20 cellular contexts compared by ENCODE assay signal in the genomic region with DNA sequence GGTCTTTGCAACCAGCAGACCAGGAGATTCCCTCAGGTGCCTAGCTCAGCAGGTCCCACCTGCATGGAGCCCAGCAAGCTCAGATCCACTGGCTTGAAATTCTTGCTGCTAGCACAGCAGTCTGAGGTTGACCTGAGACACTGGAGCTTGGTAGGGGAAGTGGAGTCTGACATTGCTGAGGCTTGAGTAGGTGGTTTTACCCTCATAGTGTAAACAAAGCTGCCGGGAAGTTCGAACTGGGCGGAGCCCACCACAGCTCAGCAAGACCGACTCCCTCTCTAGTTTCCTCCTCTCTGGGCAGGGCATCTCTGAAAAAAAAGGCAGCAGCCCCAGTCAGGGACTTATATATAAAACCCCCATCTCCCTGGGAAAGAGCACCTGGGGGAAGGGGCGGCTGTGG. TPM values are rescaled to one million over a fixed set of nuclear protein-coding genes. Genes with fewer than 3 reads are reported as not detected.
DNase-seq lines count a peak whose midpoint lies in the region; ATAC-seq and TF ChIP-seq lines count a peak whose summit lies in the region.
"Had no signal": no experiment of that assay in that cellular context is flagged by ENCODE, and none has a peak within 500 bp of the region (broad histone marks: within the 10 kb centered on the region; RNA-seq: fewer than 3 reads in every experiment).

No MANE protein-coding gene starts in this region.

- TF ChIP-seq CTCF in PC-3 (conservative IDR thresholded peaks at IDR 0.05; ENCODE audit: low read depth, low read length) (no peak), epithelial cell of esophagus (IDR thresholded peaks at IDR 0.05; ENCODE audit: insufficient read depth, low read depth, low read length, missing control alignments) (no peak)

- DNase-seq in Daoy (ENCODE audit: low read depth), result peak; percentile 57
- DNase-seq in HT-29 (ENCODE audit: low spot score), result peak; percentile 26
- peak; percentile 36 for DNase-seq in PC-3
- peak; percentile 14 for DNase-seq in epithelial cell of esophagus (ENCODE audit: low read depth)
- DNase-seq in naive thymus-derived CD4-positive, alpha-beta T cell, result no peak
- DNase-seq in GM23248, result no peak
- DNase-seq: activated CD4-positive, alpha-beta T cell treated with anti-CD3 and anti-CD28 coated beads for 1 hour; activated T-cell treated with anti-CD3 and anti-CD28 coated beads for 4 hours; AML-193; foreskin fibroblast; NCI-H1694; NCI-H2227 treated with DMSO at 0.1 percent for 48 hours; Right ventricle myocardium superior had no signal

- H3K79me2 ChIP-seq in PC-3 (ENCODE audit: low read length) (no peaks in the 10 kb centered on the region), GM23248 (ENCODE audit: insufficient read depth) (no peaks in the 10 kb centered on the region)

- in situ Hi-C loops in GM23248 (cut with MboI), result no loop called here

- BruUV-seq in PC-3 (replicated peaks; lab: Mats Ljungman, UMichigan), result no TSS peak

- ATAC-seq in PC-3 (peak; percentile 31; the same call in 1 of the 2 replicates), GM18502 (IDR thresholded peaks at IDR 0.05; ENCODE audit: poor library complexity, unreplicated experiment) (no peak), GM19467 (IDR thresholded peaks at IDR 0.05; ENCODE audit: unreplicated experiment) (no peak)
- no peak for ATAC-seq in naive thymus-derived CD4-positive, alpha-beta T cell
- ATAC-seq: GM12878 had no signal

- H3K27me3 Mint-ChIP-seq in naive thymus-derived CD4-positive, alpha-beta T cell, result peaks cover 4 to 31% (median 20%) of the 10 kb centered on the region in 5 donors

- no peaks in the 10 kb centered on the region for H3K9me3 ChIP-seq in PC-3 (ENCODE audit: low read length)
- no peaks in the 10 kb centered on the region for H3K9me3 ChIP-seq in naive thymus-derived CD4-positive, alpha-beta T cell (ENCODE audit: control insufficient read depth in 2 of 3, low read length in 3 of 3)
- H3K9me3 ChIP-seq in GM23248 (ENCODE audit: low read depth), result no peaks in the 10 kb centered on the region

- peaks cover 0 to 6% (median 0%) of the 10 kb centered on the region in 7 donors for H3K4me1 Mint-ChIP-seq in naive thymus-derived CD4-positive, alpha-beta T cell

- intact Hi-C loops in PC-3 (cut with micrococcal nuclease), result no loop called here
- intact Hi-C loops in naive thymus-derived CD4-positive, alpha-beta T cell (cut with micrococcal nuclease), result no loop called here

- H3K4me3 Mint-ChIP-seq in naive thymus-derived CD4-positive, alpha-beta T cell, result no peak overlapping the region
- H3K4me3 Mint-ChIP-seq: activated naive CD8-positive, alpha-beta T cell; T-helper 1 cell treated with Interleukin-12 subunit alpha and Interleukin-12 subunit beta and Interleukin-4 antibody, amounts not matched to agents 30 μg/mL and 1 μg/mL, for 36 hours had no signal

- 65 to 79% methylated on average over 5 of the region's 5 CpGs for WGBS in GM23248 (ENCODE audit: low coverage in 1 of 2, low lambda C conversion rate in 2 of 2, missing lambda C conversion rate in 2 of 2), 2 experiments

- H3K27me3 ChIP-seq in PC-3 (ENCODE audit: low read length) (no peaks in the 10 kb centered on the region), GM23248 (replicated peaks; ENCODE audit: insufficient read depth) (no peaks in the 10 kb centered on the region)
- no peaks in the 10 kb centered on the region for H3K27me3 ChIP-seq in naive thymus-derived CD4-positive, alpha-beta T cell (ENCODE audit: control insufficient read depth in 2 of 2, insufficient read depth in 2 of 2, low read length in 2 of 2)
- H3K27me3 ChIP-seq: suprapubic skin had no signal

- no peaks in the 10 kb centered on the region for H3K36me3 ChIP-seq in PC-3 (ENCODE audit: low read depth, low read length)
- H3K36me3 ChIP-seq in naive thymus-derived CD4-positive, alpha-beta T cell (ENCODE audit: control insufficient read depth in 2 of 3, insufficient read depth in 3 of 3, low read length in 3 of 3), result no peaks in the 10 kb centered on the region
- H3K36me3 ChIP-seq in GM23248 (ENCODE audit: low read depth), result no peaks in the 10 kb centered on the region
- H3K36me3 ChIP-seq: suprapubic skin had no signal

- H3K9me3 Mint-ChIP-seq in naive thymus-derived CD4-positive, alpha-beta T cell, result peaks cover 4 to 30% (median 11%) of the 10 kb centered on the region in 11 donors

- no peak overlapping the region for H3K4me3 ChIP-seq in PC-3 (ENCODE audit: low read length)
- no peak overlapping the region for H3K4me3 ChIP-seq in epithelial cell of esophagus (ENCODE audit: low read length)
- no peak overlapping the region for H3K4me3 ChIP-seq in naive thymus-derived CD4-positive, alpha-beta T cell (ENCODE audit: low read length)
- H3K4me3 ChIP-seq in GM23248, result no peak overlapping the region
- H3K4me3 ChIP-seq: GM12878, suprapubic skin had no signal

- H3F3A ChIP-seq in PC-3 (ENCODE audit: low read length, unreplicated experiment) (no peaks in the 10 kb centered on the region), GM23248 (ENCODE audit: insufficient read depth) (no peaks in the 10 kb centered on the region)

- H3K27ac Mint-ChIP-seq in naive thymus-derived CD4-positive, alpha-beta T cell, result no peak overlapping the region
- H3K27ac Mint-ChIP-seq: activated naive CD8-positive, alpha-beta T cell had no signal

- H3K9ac ChIP-seq in PC-3 (ENCODE audit: low read length), result no peak overlapping the region
- no peak overlapping the region for H3K9ac ChIP-seq in GM23248

- H2AFZ ChIP-seq in PC-3 (ENCODE audit: low read length), result no peak overlapping the region
- no peak overlapping the region for H2AFZ ChIP-seq in GM23248

- H3K27ac ChIP-seq in PC-3 (ENCODE audit: low read length) (no peak overlapping the region), GM23248 (no peak overlapping the region)
- H3K27ac ChIP-seq in naive thymus-derived CD4-positive, alpha-beta T cell (ENCODE audit: low read depth, low read length), result no peak overlapping the region
- H3K27ac ChIP-seq: suprapubic skin had no signal

- H3K9me2 ChIP-seq in PC-3 (replicated peaks; ENCODE audit: low read length) (no peaks in the 10 kb centered on the region), GM23248 (ENCODE audit: insufficient read depth) (no peaks in the 10 kb centered on the region)

- H3K4me2 ChIP-seq in PC-3 (ENCODE audit: low read length), result no peak overlapping the region
- no peak overlapping the region for H3K4me2 ChIP-seq in GM23248 (ENCODE audit: unreplicated experiment)

- POLR2A ChIA-PET in PC-3 (lab: Charles Lee; ENCODE audit: unreplicated experiment), result no interaction called here
- POLR2A ChIA-PET in naive thymus-derived CD4-positive, alpha-beta T cell (lab: Charles Lee), result no interaction called here

- H3K36me3 Mint-ChIP-seq in naive thymus-derived CD4-positive, alpha-beta T cell, result peaks cover 0 to 3% (median 0%) of the 10 kb centered on the region in 5 donors

- no peaks in the 10 kb centered on the region for H3K4me1 ChIP-seq in PC-3 (ENCODE audit: insufficient read depth, low read length)
- no peaks in the 10 kb centered on the region for H3K4me1 ChIP-seq in naive thymus-derived CD4-positive, alpha-beta T cell (ENCODE audit: control insufficient read depth in 2 of 2, insufficient read depth in 2 of 2, low read length in 2 of 2)
- H3K4me1 ChIP-seq in GM23248 (ENCODE audit: insufficient read depth), result no peaks in the 10 kb centered on the region
- H3K4me1 ChIP-seq: suprapubic skin had no signal

- H4K20me1 ChIP-seq in PC-3 (ENCODE audit: low read length), result no peaks in the 10 kb centered on the region
- no peaks in the 10 kb centered on the region for H4K20me1 ChIP-seq in GM23248 (ENCODE audit: insufficient read depth)

- CTCF ChIA-PET in PC-3 (lab: Charles Lee), result no interaction called here
- CTCF ChIA-PET in naive thymus-derived CD4-positive, alpha-beta T cell (lab: Charles Lee), result no interaction called here

RNA-seq across cellular contexts. Expression of a gene that starts 34.3 kb away (rescaled TPM):
- not detected in 2 replicates for total RNA-seq in Daoy (2014; rRNA removed; shearing (Covaris generic))
- not detected in 2 replicates for total RNA-seq in HT-29 (2014; rRNA removed; shearing (Covaris generic))
- total RNA-seq in PC-3 (2014; rRNA removed), result 1.7 and 3.2 TPM in 2 replicates
- total RNA-seq in naive thymus-derived CD4-positive, alpha-beta T cell, result not detected
- not detected for polyA plus RNA-seq in naive thymus-derived CD4-positive, alpha-beta T cell
- total RNA-seq in GM23248 (2014; rRNA removed; shearing (Covaris generic)), result not detected in 2 replicates
- not detected in 2 replicates for polyA plus RNA-seq in GM23248 (2016; fragmentation: Nextera tagmentation; extraction: Ambion mirVana)
- total RNA-seq: endothelial cell of umbilical vein, GM12878, Right ventricle myocardium superior had no signal
- polyA plus RNA-seq: endothelial cell of umbilical vein, GM12878 had no signal

Comparison
In these comparisons a context has a peak if more than half of its experiments do, and no peak if none do; other contexts are left out.
1. DNase-seq: peak in Daoy (single experiment), HT-29 (single experiment), PC-3 (single experiment) and epithelial cell of esophagus (single experiment); none in naive thymus-derived CD4-positive, alpha-beta T cell (0 of 9) and GM23248 (single experiment).